Comparison of ENCODE assay signal across 9 cellular contexts in genomic region chr11:77879218-77879617, GRCh38. TPM values are rescaled to one million over a fixed set of nuclear protein-coding genes. Genes with fewer than 3 reads are reported as not detected.
DNase-seq lines count a peak whose midpoint lies in the region; ATAC-seq and TF ChIP-seq lines count a peak whose summit lies in the region.
"Had no signal": no experiment of that assay in that cellular context is flagged by ENCODE, and none has a peak within 500 bp of the region (broad histone marks: within the 10 kb centered on the region; RNA-seq: fewer than 3 reads in every experiment).

No MANE protein-coding gene starts in this region.

- no peaks in the 10 kb centered on the region for H4K20me1 ChIP-seq in osteoblast (ENCODE audit: insufficient read depth, low read length)

- H2AFZ ChIP-seq in osteoblast (ENCODE audit: low read length), result no peak overlapping the region

- no peak overlapping the region for H3K27ac ChIP-seq in osteoblast (ENCODE audit: low read depth, low read length)

- peak; percentile 11 for DNase-seq in UCSD-AML1 (lab: John Stamatoyannopoulos, UW; ENCODE audit: unreplicated experiment)
- DNase-seq in osteoblast (ENCODE audit: insufficient read length, low spot score, missing footprints), result no peak
- no peak for DNase-seq in stimulated activated CD4-positive, alpha-beta T cell treated with anti-CD3 and anti-CD28 coated beads, Interleukin-12 subunit alpha, Interleukin-12 subunit beta, amount 100 ng/mL, for 4 hours
- no peak for DNase-seq in activated CD4-positive, alpha-beta T cell treated with anti-CD3 and anti-CD28 coated beads for 4 hours
- no peak for DNase-seq in stimulated activated CD4-positive, alpha-beta T cell treated with anti-CD3 and anti-CD28 coated beads, Interleukin-15, amount 100 ng/mL, for 24 hours
- DNase-seq: cerebellar nuclear complex, naive B cell had no signal

- TF ChIP-seq CTCF in osteoblast (IDR thresholded peaks at IDR 0.05; ENCODE audit: extremely low read depth, low read depth, low read length), result peak; percentile 11

- H3K4me2 ChIP-seq in osteoblast (ENCODE audit: insufficient read depth, low read length), result no peak overlapping the region

- peak; percentile 71 for ATAC-seq in GM18498 (IDR thresholded peaks at IDR 0.05; ENCODE audit: unreplicated experiment)
- ATAC-seq in HG02642 (IDR thresholded peaks at IDR 0.05; ENCODE audit: poor library complexity, unreplicated experiment), result peak; percentile 72

- no peaks in the 10 kb centered on the region for H3K9me3 ChIP-seq in osteoblast (ENCODE audit: low read depth, low read length)

- H3K27me3 ChIP-seq in osteoblast (ENCODE audit: insufficient read depth, low read length), result no peaks in the 10 kb centered on the region

- no peak overlapping the region for H3K4me3 ChIP-seq in osteoblast (ENCODE audit: insufficient read depth, low read length)

- peaks cover 23% of the 10 kb centered on the region for H3K36me3 ChIP-seq in osteoblast (ENCODE audit: insufficient read depth, low read length)

- H3K79me2 ChIP-seq in osteoblast (ENCODE audit: insufficient read depth, low read length), result no peaks in the 10 kb centered on the region

- peaks cover 27% of the 10 kb centered on the region for H3K4me1 ChIP-seq in osteoblast (ENCODE audit: insufficient read depth, low read length)

RNA-seq across cellular contexts. Expression of gene AAMDC, which starts 58.3 kb away (rescaled TPM):
- total RNA-seq in osteoblast, result 14.8 and 15.6 TPM in 2 replicates

RNA-seq across cellular contexts. Expression of gene RSF1, which starts 58.7 kb away (rescaled TPM):
- total RNA-seq in osteoblast, result 36.9 and 41.8 TPM in 2 replicates
